In the genomic region with DNA sequence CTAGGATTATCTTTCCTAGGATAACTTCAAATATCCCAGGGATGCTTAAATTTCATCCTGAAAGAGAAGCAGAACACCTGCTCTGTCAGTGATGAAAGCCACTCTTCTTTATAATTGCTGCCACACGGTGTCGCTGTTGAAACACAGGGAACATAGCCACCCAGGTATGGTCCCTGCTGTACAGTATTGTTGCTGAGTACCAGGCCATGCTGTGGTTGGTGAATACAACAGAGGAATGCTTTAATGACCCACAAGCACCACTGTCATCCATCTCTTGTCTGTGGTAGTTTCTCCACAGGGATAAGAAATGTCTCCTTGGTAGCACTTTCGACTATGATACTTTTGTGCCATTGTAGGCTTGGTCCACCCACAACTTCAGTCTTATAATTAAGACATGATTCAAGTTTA, we compare ENCODE assay signal across 8 cellular contexts.
DNase-seq lines count a peak whose midpoint lies in the region; TF ChIP-seq lines count a peak whose summit lies in the region.

No MANE protein-coding gene starts in this region.

- CTCF ChIA-PET in HEK293T (lab: Yijun Ruan, JAX), result interaction anchor here (1.0 to 1.1 kb wide), 2 partner anchors 115 to 238 kb away, joined by 4 to 5 read pairs; no protein-coding TSS in a partner anchor

- no peak overlapping the region for H3K4me3 ChIP-seq in GM12864 (ENCODE audit: low read depth, low read length)

- TF ChIP-seq CTCF in GM12864 (IDR thresholded peaks at IDR 0.05; ENCODE audit: low read depth, low read length, missing control alignments), result peak; percentile 78

- DNase-seq in GM12864 (ENCODE audit: low read depth), result peak; percentile 49
- DNase-seq in HEK293T (ENCODE audit: extremely low spot score), result peak; percentile 64
- peak; percentile 71 for DNase-seq in NCI-H128 (lab: John Stamatoyannopoulos, UW; ENCODE audit: unreplicated experiment)
- DNase-seq in T-helper 9 cell, result peak; percentile 66
- peak; percentile 85 for DNase-seq in astrocyte of the hippocampus (ENCODE audit: low read depth, low spot score)
- peak; percentile 20 for DNase-seq in iPS DF 19.7 (ENCODE audit: low read depth, low spot score)
- peak; percentile 24 to 52 for DNase-seq in stimulated activated CD4-positive, alpha-beta T cell treated with anti-CD3 and anti-CD28 coated beads, Interleukin-12 subunit alpha, Interleukin-12 subunit beta, amount 100 ng/mL, for 24 hours (ENCODE audit: low read depth in 2 of 2)
- no peak for DNase-seq in GF-D8 (lab: John Stamatoyannopoulos, UW)

- POLR2A ChIA-PET in HEK293T (lab: Yijun Ruan, JAX), result no interaction called here

TF ChIP-seq in HEK293T, 16 proteins besides CTCF, POLR2A, EP300 and RAD21:
- TF ChIP-seq ZNF384 (IDR thresholded peaks at IDR 0.05) (no peak), SP1 (IDR thresholded peaks at IDR 0.05) (no peak), FOXA1 (IDR thresholded peaks at IDR 0.05) (no peak), FOXK2 (IDR thresholded peaks at IDR 0.05) (no peak), ARNT (IDR thresholded peaks at IDR 0.05) (no peak)
TF ChIP-seq in HEK293T: peak in this region for 0.
